In genomic region chr6:149905371-149905910, GRCh38 we compare ENCODE assay signal across 18 cellular contexts. TPM values are rescaled to one million over a fixed set of nuclear protein-coding genes. Genes with fewer than 3 reads are reported as not detected.
DNase-seq lines count a peak whose midpoint lies in the region; ATAC-seq, FAIRE-seq and TF ChIP-seq lines count a peak whose summit lies in the region.
"Had no signal": no experiment of that assay in that cellular context is flagged by ENCODE, and none has a peak within 500 bp of the region (broad histone marks: within the 10 kb centered on the region; RNA-seq: fewer than 3 reads in every experiment).

No MANE protein-coding gene starts in this region.

- intact Hi-C loops in kidney (cut with DNase I) (no loop called here), sciatic nerve (cut with DNase I) (no loop called here), testis (cut with DNase I; ENCODE audit: low total_unique reads) (no loop called here)

- no peaks in the 10 kb centered on the region for H3K27me3 ChIP-seq in testis

- no peak for DNase-seq in stimulated activated naive CD8-positive, alpha-beta T cell treated with anti-CD3 and anti-CD28 coated beads, Interleukin-15, Interleukin-2, amounts not matched to agents 100 U/mL and 50 U/mL, for 24 hours
- DNase-seq in stimulated activated naive CD8-positive, alpha-beta T cell treated with anti-CD3 and anti-CD28 coated beads, Interleukin-15, amount 100 ng/mL, for 72 hours, result no peak
- DNase-seq in kidney, result peak; percentile 67
- peak; percentile 42 for DNase-seq in sciatic nerve (ENCODE audit: low spot score)
- DNase-seq in testis, result no peak
- no peak for DNase-seq in DMS153 (lab: John Stamatoyannopoulos, UW)
- DNase-seq: DMS79 treated with DMSO at 0.1 percent for 48 hours, NCI-H1417 treated with DMSO at 0.1 percent for 48 hours, NCI-H187 treated with DMSO at 0.1 percent for 48 hours, NCI-H226, NCI-H524, NCI-H82, PC-3, SIG-M5 had no signal

- ATAC-seq in stimulated activated naive CD8-positive, alpha-beta T cell treated with anti-CD3 and anti-CD28 coated beads, Interleukin-15, Interleukin-2, amounts not matched to agents 100 U/mL and 50 U/mL, for 24 hours, result peak; percentile 46
- ATAC-seq in stimulated activated naive CD8-positive, alpha-beta T cell treated with anti-CD3 and anti-CD28 coated beads, Interleukin-15, amount 100 ng/mL, for 72 hours, result no peak
- ATAC-seq in sciatic nerve (peak; percentile 42), GM19351 (IDR thresholded peaks at IDR 0.05; ENCODE audit: unreplicated experiment) (no peak)
- ATAC-seq: PC-3 had no signal

- no peak overlapping the region for H3K4me3 ChIP-seq in kidney (ENCODE audit: low read length in 2 of 2)
- H3K4me3 ChIP-seq in testis, result no peak overlapping the region

- H3K27ac Mint-ChIP-seq in stimulated activated naive CD8-positive, alpha-beta T cell treated with anti-CD3 and anti-CD28 coated beads, Interleukin-15, amount 100 ng/mL, for 72 hours, result no peak overlapping the region
- H3K27ac Mint-ChIP-seq: H9 had no signal

- H3K27me3 Mint-ChIP-seq in stimulated activated naive CD8-positive, alpha-beta T cell treated with anti-CD3 and anti-CD28 coated beads, Interleukin-15, amount 100 ng/mL, for 72 hours, result peaks cover 15% of the 10 kb centered on the region

- no peak for TF ChIP-seq CTCF in kidney (IDR thresholded peaks at IDR 0.05; ENCODE audit: borderline replicate concordance, extremely low read depth, insufficient read depth)
- no peak for TF ChIP-seq CTCF in testis (IDR thresholded peaks at IDR 0.05)

- H3K9me3 ChIP-seq in kidney (ENCODE audit: control insufficient read depth in 1 of 2, low read length in 2 of 2), result peaks cover 0 to 4% of the 10 kb centered on the region in 2 donors
- H3K9me3 ChIP-seq in testis, result no peaks in the 10 kb centered on the region

- H3K4me1 ChIP-seq in kidney (ENCODE audit: control insufficient read depth in 1 of 2, insufficient read depth in 1 of 2, low read depth in 1 of 2, low read length in 2 of 2) (peaks cover 0 to 4% of the 10 kb centered on the region in 2 donors), testis (no peaks in the 10 kb centered on the region)

- no peak overlapping the region for H3K9ac ChIP-seq in kidney (ENCODE audit: low read length in 2 of 2)

- FAIRE-seq in kidney (lab: Jason Lieb, UNC), result no peak

- H3K4me3 Mint-ChIP-seq in stimulated activated naive CD8-positive, alpha-beta T cell treated with anti-CD3 and anti-CD28 coated beads, Interleukin-15, amount 100 ng/mL, for 72 hours, result no peak overlapping the region
- H3K4me3 Mint-ChIP-seq: H9 had no signal

- TF ChIP-seq POLR2A in testis (IDR thresholded peaks at IDR 0.05), result no peak

- H3K27ac ChIP-seq in kidney (ENCODE audit: low read depth in 2 of 2, low read length in 2 of 2) (no peak overlapping the region), testis (no peak overlapping the region)
- H3K27ac ChIP-seq: C4-2B had no signal

- no peaks in the 10 kb centered on the region for H3K4me1 Mint-ChIP-seq in stimulated activated naive CD8-positive, alpha-beta T cell treated with anti-CD3 and anti-CD28 coated beads, Interleukin-15, amount 100 ng/mL, for 72 hours

- peaks cover 6 to 26% of the 10 kb centered on the region in 2 donors for H3K9me3 Mint-ChIP-seq in stimulated activated naive CD8-positive, alpha-beta T cell treated with anti-CD3 and anti-CD28 coated beads, Interleukin-15, amount 100 ng/mL, for 72 hours

- H3K36me3 ChIP-seq in kidney (ENCODE audit: control insufficient read depth in 1 of 2, insufficient read depth in 2 of 2, low read length in 2 of 2), result no peaks in the 10 kb centered on the region
- H3K36me3 ChIP-seq in testis (ENCODE audit: low read depth, missing control alignments), result no peaks in the 10 kb centered on the region

- 90 to 93% methylated on average over 4 to 18 of the region's 18 CpGs for WGBS in testis, 2 donors

RNA-seq across cellular contexts. Expression of gene RAET1E, which starts 7.5 kb away (rescaled TPM):
- 1.0 TPM for total RNA-seq in kidney
- 3.1 TPM for polyA plus RNA-seq in kidney (ENCODE audit: insufficient read depth, low read depth, low replicate concordance)
- 0.80 TPM for total RNA-seq in sciatic nerve
- under 1 TPM; 0.31 TPM for total RNA-seq in testis
- 0.30 TPM for polyA plus RNA-seq in testis (ENCODE audit: insufficient read depth, low read depth, low replicate concordance)
- total RNA-seq: G401, H9 had no signal

RNA-seq across cellular contexts. Expression of gene RAET1G, which starts 17.5 kb away (rescaled TPM):
- 0.41 TPM for total RNA-seq in kidney
- polyA plus RNA-seq in kidney (ENCODE audit: insufficient read depth, low read depth, low replicate concordance), result 1.3 TPM
- total RNA-seq in sciatic nerve, result 0.53 TPM
- total RNA-seq in testis, result not detected
- polyA plus RNA-seq in testis (ENCODE audit: insufficient read depth, low read depth, low replicate concordance), result 0.30 TPM
- total RNA-seq: G401, H9 had no signal

RNA-seq across cellular contexts. Expression of gene ULBP2, which starts 36.4 kb away (rescaled TPM):
- 1.3 TPM for total RNA-seq in kidney
- 2.5 TPM for polyA plus RNA-seq in kidney (ENCODE audit: insufficient read depth, low read depth, low replicate concordance)
- 0.27 TPM for total RNA-seq in sciatic nerve
- 1 to 10 TPM; 1.5 to 2.0 TPM for total RNA-seq in testis
- polyA plus RNA-seq in testis (ENCODE audit: insufficient read depth, low read depth, low replicate concordance), result 1.9 TPM
- total RNA-seq: H9 had no signal

RNA-seq across cellular contexts. Expression of gene LRP11, which starts 41.3 kb away (rescaled TPM):
- total RNA-seq in kidney (34.0 TPM), sciatic nerve (34.0 TPM), testis (10 to 100 TPM; 28.8 to 44.7 TPM)
- polyA plus RNA-seq in kidney (ENCODE audit: insufficient read depth, low read depth, low replicate concordance) (22.1 TPM), testis (ENCODE audit: insufficient read depth, low read depth, low replicate concordance) (16.8 TPM)

RNA-seq across cellular contexts. Expression of gene ULBP1, which starts 58.3 kb away (rescaled TPM):
- total RNA-seq in kidney (0.72 TPM), sciatic nerve (not detected), testis (1 to 10 TPM; 4.7 to 5.9 TPM)
- polyA plus RNA-seq in kidney (ENCODE audit: insufficient read depth, low read depth, low replicate concordance) (0.47 TPM), testis (ENCODE audit: insufficient read depth, low read depth, low replicate concordance) (2.3 TPM)
- total RNA-seq: G401 had no signal

Comparison
In these comparisons a context has a peak if more than half of its experiments do, and no peak if none do; other contexts are left out.
1. ATAC-seq: peak in stimulated activated naive CD8-positive, alpha-beta T cell treated with anti-CD3 and anti-CD28 coated beads, Interleukin-15, Interleukin-2, amounts not matched to agents 100 U/mL and 50 U/mL, for 24 hours (single experiment) and sciatic nerve (single experiment); none in stimulated activated naive CD8-positive, alpha-beta T cell treated with anti-CD3 and anti-CD28 coated beads, Interleukin-15, amount 100 ng/mL, for 72 hours (single experiment) and GM19351 (single experiment).
2. DNase-seq: peak in kidney (single experiment) and sciatic nerve (single experiment); none in stimulated activated naive CD8-positive, alpha-beta T cell treated with anti-CD3 and anti-CD28 coated beads, Interleukin-15, Interleukin-2, amounts not matched to agents 100 U/mL and 50 U/mL, for 24 hours (single experiment), stimulated activated naive CD8-positive, alpha-beta T cell treated with anti-CD3 and anti-CD28 coated beads, Interleukin-15, amount 100 ng/mL, for 72 hours (0 of 2), testis (single experiment) and DMS153 (single experiment).